In genomic region chr6:56288347-56288746, GRCh38 we compare ENCODE assay signal across 17 cellular contexts.
"Had no signal": no experiment of that assay in that cellular context is flagged by ENCODE, and none has a peak within 500 bp of the region (broad histone marks: within the 10 kb centered on the region; RNA-seq: fewer than 3 reads in every experiment).

No MANE protein-coding gene starts in this region.

- ATAC-seq: effector memory CD8-positive, alpha-beta T cell; foreskin keratinocyte; stimulated activated effector memory CD8-positive, alpha-beta T cell treated with anti-CD3 and anti-CD28 coated beads, Interleukin-12 subunit alpha, Interleukin-12 subunit beta, amount 100 ng/mL, for 72 hours had no signal

- H3K4me3 Mint-ChIP-seq: activated naive CD8-positive, alpha-beta T cell; effector memory CD8-positive, alpha-beta T cell; stimulated activated effector memory CD8-positive, alpha-beta T cell treated with anti-CD3 and anti-CD28 coated beads, Interleukin-12 subunit alpha, Interleukin-12 subunit beta, amount 100 ng/mL, for 72 hours; T-helper 2 cell treated with Interferon-gamma antibody and Interleukin-4, amounts not matched to agents 5 μg/mL and 100 μg/mL, for 36 hours had no signal

- H3K9me3 Mint-ChIP-seq: T-helper 2 cell treated with Interferon-gamma antibody and Interleukin-4, amounts not matched to agents 5 μg/mL and 100 μg/mL, for 36 hours had no signal

- DNase-seq: activated CD4-positive, alpha-beta T cell treated with anti-CD3 and anti-CD28 coated beads, Interleukin-2, amount 50 U/mL, for 48 hours; activated T-cell treated with anti-CD3 and anti-CD28 coated beads for 4 hours; dermis blood vessel endothelial cell; effector memory CD8-positive, alpha-beta T cell; foreskin keratinocyte; hippocampal formation; islet precursor cell; midbrain; occipital lobe; posterior cingulate gyrus; sigmoid colon; stimulated activated CD4-positive, alpha-beta T cell treated with anti-CD3 and anti-CD28 coated beads, Interleukin-4, amount 100 ng/mL, for 24 hours; stomach; upper lobe of left lung had no signal

- H3K27me3 Mint-ChIP-seq: effector memory CD8-positive, alpha-beta T cell had no signal

- H3K36me3 Mint-ChIP-seq: activated naive CD8-positive, alpha-beta T cell; stimulated activated effector memory CD8-positive, alpha-beta T cell treated with anti-CD3 and anti-CD28 coated beads, Interleukin-12 subunit alpha, Interleukin-12 subunit beta, amount 100 ng/mL, for 72 hours had no signal

- H3K4me1 Mint-ChIP-seq: stimulated activated effector memory CD8-positive, alpha-beta T cell treated with anti-CD3 and anti-CD28 coated beads, Interleukin-12 subunit alpha, Interleukin-12 subunit beta, amount 100 ng/mL, for 72 hours had no signal
